Comparison of ENCODE assay signal across 21 cellular contexts in genomic region chr2:146807568-146808168, GRCh38.
A peak's percentile ranks its signal among the peaks of the same experiment; 100 is the strongest.
DNase-seq lines count a peak whose midpoint lies in the region; ATAC-seq and TF ChIP-seq lines count a peak whose summit lies in the region.
"Had no signal": no experiment of that assay in that cellular context is flagged by ENCODE, and none has a peak within 500 bp of the region (broad histone marks: within the 10 kb centered on the region; RNA-seq: fewer than 3 reads in every experiment).

No MANE protein-coding gene starts in this region.

- TF ChIP-seq POLR2A in spleen (IDR thresholded peaks at IDR 0.05), result no peak

- H3K36me3 ChIP-seq in spleen (no peaks in the 10 kb centered on the region), upper lobe of right lung (no peaks in the 10 kb centered on the region)
- H3K36me3 ChIP-seq: BE2C had no signal

- no peak overlapping the region for H3K4me3 ChIP-seq in spleen
- no peak overlapping the region for H3K4me3 ChIP-seq in upper lobe of right lung
- H3K4me3 ChIP-seq: PC-9, SK-N-MC had no signal

- H3K27ac ChIP-seq in spleen (no peak overlapping the region), upper lobe of right lung (no peak overlapping the region)
- H3K27ac ChIP-seq: 22Rv1, HL-60, PC-9, SK-N-MC had no signal

- H3K27me3 ChIP-seq in spleen (replicated peaks in 1 of 7) (peaks cover 0 to 4% (median 0%) of the 10 kb centered on the region in 7 donors), upper lobe of right lung (no peaks in the 10 kb centered on the region)
- H3K27me3 ChIP-seq: BE2C had no signal

- 86 to 94% (median 90%) methylated on average over 10 to 17 of the region's 17 CpGs for WGBS in spleen, 5 donors

- no peak for TF ChIP-seq CTCF in spleen (IDR thresholded peaks at IDR 0.05 in 8 of 11, conservative IDR thresholded peaks at IDR 0.05 in 3 of 11)
- TF ChIP-seq CTCF in upper lobe of right lung (IDR thresholded peaks at IDR 0.05), result no peak

- peaks cover 0 to 12% (median 7%) of the 10 kb centered on the region in 8 donors for H3K9me3 ChIP-seq in spleen
- H3K9me3 ChIP-seq in upper lobe of right lung, result no peaks in the 10 kb centered on the region
- H3K9me3 ChIP-seq: BE2C had no signal

- ATAC-seq in HG02610 (IDR thresholded peaks at IDR 0.05; ENCODE audit: unreplicated experiment) (no peak), HG03196 (IDR thresholded peaks at IDR 0.05; ENCODE audit: unreplicated experiment) (no peak), upper lobe of right lung (no peak)

- intact Hi-C loops in spleen (cut with DNase I; ENCODE audit: low total_unique reads), result no loop called here
- intact Hi-C loops in upper lobe of right lung (cut with DNase I), result no loop called here

- DNase-seq in NCI-H2227 (lab: John Stamatoyannopoulos, UW; ENCODE audit: unreplicated experiment) (peak; percentile 40), NCI-H2227 treated with DMSO at 0.1 percent for 48 hours (lab: John Stamatoyannopoulos, UW) (no peak), RPMI8226 (peak; percentile 4), myocyte (ENCODE audit: low read depth) (peak; percentile 82), spleen (peak; percentile 40), upper lobe of right lung (no peak)
- DNase-seq: BE2C; Calu3; CD4-positive, alpha-beta T cell; HFFc6; Kasumi-1; NCI-H1105; NCI-H1694; NCI-H345; NCI-H526; PC-9 had no signal

- H3K4me1 ChIP-seq in spleen (no peaks in the 10 kb centered on the region), upper lobe of right lung (no peaks in the 10 kb centered on the region)
- H3K4me1 ChIP-seq: BE2C had no signal

Comparison
In these comparisons a context has a peak if more than half of its experiments do, and no peak if none do; other contexts are left out.
1. DNase-seq: peak in NCI-H2227 (single experiment), RPMI8226 (single experiment), myocyte (single experiment) and spleen (single experiment); none in NCI-H2227 treated with DMSO at 0.1 percent for 48 hours (single experiment) and upper lobe of right lung (single experiment).